In the genomic region with DNA sequence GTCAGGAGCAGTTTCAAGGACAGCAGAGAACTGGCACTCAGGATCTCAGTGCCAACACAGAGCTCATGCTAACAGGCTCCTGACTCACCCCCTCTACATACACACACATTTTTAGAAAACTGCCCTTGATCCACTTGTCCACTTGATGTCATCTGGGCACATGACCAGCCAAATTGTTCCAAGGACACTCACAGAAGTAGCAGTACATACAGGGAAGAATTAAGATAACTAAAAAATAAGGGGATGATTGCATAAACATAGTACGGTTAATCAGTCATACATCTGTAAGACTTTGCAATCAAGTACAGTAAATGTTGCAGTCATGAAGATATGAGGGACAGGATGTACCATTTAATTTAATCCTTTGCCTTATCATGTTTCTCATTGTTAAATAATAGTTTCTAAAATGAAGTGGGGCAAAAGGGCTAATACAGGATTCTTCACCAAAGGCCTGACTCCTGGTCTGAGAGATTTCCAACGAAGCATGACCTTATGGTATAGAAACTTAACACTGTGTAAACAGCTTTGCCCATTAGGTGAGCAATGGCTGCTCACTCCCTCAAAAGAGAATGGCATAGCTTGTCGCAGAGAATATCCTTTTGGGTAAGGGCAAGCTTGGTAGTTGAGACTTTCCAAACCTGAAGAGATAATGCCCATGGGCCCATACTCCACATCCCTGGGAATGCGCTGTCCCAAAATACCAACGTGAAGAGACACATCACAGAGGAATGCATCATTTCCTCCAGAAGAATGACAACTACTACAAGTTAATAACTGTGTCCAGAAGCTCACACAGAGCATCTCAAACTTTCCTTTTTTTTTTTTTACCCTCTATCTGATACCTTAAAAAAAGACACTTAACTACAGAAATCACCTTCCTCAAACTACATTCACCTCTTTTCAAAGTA, we compare ENCODE assay signal across 13 cellular contexts.
A peak's percentile ranks its signal among the peaks of the same experiment; 100 is the strongest.
DNase-seq lines count a peak whose midpoint lies in the region; ATAC-seq, FAIRE-seq and TF ChIP-seq lines count a peak whose summit lies in the region.
"Had no signal": no experiment of that assay in that cellular context is flagged by ENCODE, and none has a peak within 500 bp of the region (broad histone marks: within the 10 kb centered on the region; RNA-seq: fewer than 3 reads in every experiment).

No MANE protein-coding gene starts in this region.

- H3K4me3 ChIP-seq in astrocyte (ENCODE audit: insufficient read depth, low read depth, low read length) (no peak overlapping the region), right atrium auricular region (no peak overlapping the region), upper lobe of right lung (no peak overlapping the region), smooth muscle cell (no peak overlapping the region)
- H3K4me3 ChIP-seq: BLaER1 treated with 17β-estradiol and CSF1 and Interleukin-3, amounts not matched to agents 10 nM and 100 nM had no signal

- H3K36me3 ChIP-seq in astrocyte (ENCODE audit: insufficient read depth, low read length) (peaks cover 2% of the 10 kb centered on the region), right atrium auricular region (no peaks in the 10 kb centered on the region), upper lobe of right lung (no peaks in the 10 kb centered on the region), smooth muscle cell (ENCODE audit: low read depth) (no peaks in the 10 kb centered on the region)

- no peak overlapping the region for H3K27ac Mint-ChIP-seq in astrocyte (ENCODE audit: unreplicated experiment)
- H3K27ac Mint-ChIP-seq in activated T-helper 2 cell treated with anti-CD3 and anti-CD28 coated beads, Interferon-gamma antibody, Interleukin-2, Interleukin-4, amounts not matched to agents 10 μg/mL and 5 μg/mL and 100 μg/mL, durations not matched to agents 14 hours and 24 hours and 36 hours: no peak overlapping the region
- H3K27ac Mint-ChIP-seq: T-helper 1 cell treated with Interleukin-12 subunit alpha and Interleukin-12 subunit beta and Interleukin-4 antibody, amounts not matched to agents 30 μg/mL and 1 μg/mL, for 36 hours had no signal

- peaks cover 4% of the 10 kb centered on the region for H3K4me1 Mint-ChIP-seq in astrocyte (ENCODE audit: low read depth, unreplicated experiment)
- peaks cover 1% of the 10 kb centered on the region for H3K4me1 Mint-ChIP-seq in activated T-helper 2 cell treated with anti-CD3 and anti-CD28 coated beads, Interferon-gamma antibody, Interleukin-2, Interleukin-4, amounts not matched to agents 10 μg/mL and 5 μg/mL and 100 μg/mL, durations not matched to agents 14 hours and 24 hours and 36 hours (ENCODE audit: low read depth)

- no peaks in the 10 kb centered on the region for H3K79me2 ChIP-seq in astrocyte (ENCODE audit: insufficient read depth, low read length)
- H3K79me2 ChIP-seq in smooth muscle cell (ENCODE audit: low read depth): no peaks in the 10 kb centered on the region

- DNase-seq in Right ventricle myocardium inferior (ENCODE audit: missing footprints): no peak
- DNase-seq in cardiac septum (ENCODE audit: low spot score): no peak
- peak; percentile 22 for DNase-seq in astrocyte (ENCODE audit: low read depth)
- DNase-seq in right atrium auricular region (ENCODE audit: low spot score): peak; percentile 63
- no peak for DNase-seq in upper lobe of right lung
- DNase-seq in smooth muscle cell (lab: John Stamatoyannopoulos, UW; ENCODE audit: unreplicated experiment): no peak
- DNase-seq in OCI-M1 (lab: John Stamatoyannopoulos, UW): no peak
- DNase-seq in activated T-helper 2 cell treated with anti-CD3 and anti-CD28 coated beads, Interferon-gamma antibody, Interleukin-2, Interleukin-4, amounts not matched to agents 10 μg/mL and 5 μg/mL and 100 μg/mL, durations not matched to agents 14 hours and 24 hours and 36 hours (ENCODE audit: low spot score): no peak
- DNase-seq: NCI-H2171; stimulated activated CD4-positive, alpha-beta T cell treated with anti-CD3 and anti-CD28 coated beads, Interleukin-15, amount 100 ng/mL, for 24 hours; stimulated activated naive CD8-positive, alpha-beta T cell treated with anti-CD3 and anti-CD28 coated beads, Interleukin-15, Interleukin-2, amounts not matched to agents 100 U/mL and 50 U/mL, for 24 hours had no signal

- H3K36me3 Mint-ChIP-seq in astrocyte (ENCODE audit: low read depth, unreplicated experiment): peaks cover 3% of the 10 kb centered on the region
- H3K36me3 Mint-ChIP-seq in activated T-helper 2 cell treated with anti-CD3 and anti-CD28 coated beads, Interferon-gamma antibody, Interleukin-2, Interleukin-4, amounts not matched to agents 10 μg/mL and 5 μg/mL and 100 μg/mL, durations not matched to agents 14 hours and 24 hours and 36 hours (ENCODE audit: low read depth): peaks cover 14% of the 10 kb centered on the region

- H3K9me3 Mint-ChIP-seq in astrocyte (ENCODE audit: unreplicated experiment): no peaks in the 10 kb centered on the region
- no peaks in the 10 kb centered on the region for H3K9me3 Mint-ChIP-seq in activated T-helper 2 cell treated with anti-CD3 and anti-CD28 coated beads, Interferon-gamma antibody, Interleukin-2, Interleukin-4, amounts not matched to agents 10 μg/mL and 5 μg/mL and 100 μg/mL, durations not matched to agents 14 hours and 24 hours and 36 hours
- H3K9me3 Mint-ChIP-seq: T-helper 1 cell treated with Interleukin-12 subunit alpha and Interleukin-12 subunit beta and Interleukin-4 antibody, amounts not matched to agents 30 μg/mL and 1 μg/mL, for 36 hours had no signal

- H3F3A ChIP-seq in smooth muscle cell (ENCODE audit: low read depth): peaks cover 4% of the 10 kb centered on the region

- H3K27me3 Mint-ChIP-seq in astrocyte (ENCODE audit: low read depth, unreplicated experiment): no peaks in the 10 kb centered on the region
- H3K27me3 Mint-ChIP-seq in activated T-helper 2 cell treated with anti-CD3 and anti-CD28 coated beads, Interferon-gamma antibody, Interleukin-2, Interleukin-4, amounts not matched to agents 10 μg/mL and 5 μg/mL and 100 μg/mL, durations not matched to agents 14 hours and 24 hours and 36 hours (ENCODE audit: low read depth): no peaks in the 10 kb centered on the region

- H4K20me1 ChIP-seq in astrocyte (ENCODE audit: insufficient read depth, low read length): no peaks in the 10 kb centered on the region
- H4K20me1 ChIP-seq in smooth muscle cell (ENCODE audit: low read depth): peaks cover 19% of the 10 kb centered on the region

- no peak overlapping the region for H3K27ac ChIP-seq in astrocyte (ENCODE audit: low read depth, low read length)
- peak overlapping the region; percentile 79 to 95 for H3K27ac ChIP-seq in right atrium auricular region
- peak overlapping the region; percentile 42 for H3K27ac ChIP-seq in upper lobe of right lung
- H3K27ac ChIP-seq in smooth muscle cell (ENCODE audit: low read depth): no peak overlapping the region
- H3K27ac ChIP-seq: BLaER1 treated with 17β-estradiol and CSF1 and Interleukin-3, amounts not matched to agents 10 nM and 100 nM had no signal

- H3K27me3 ChIP-seq in astrocyte (ENCODE audit: insufficient read depth, low read length) (no peaks in the 10 kb centered on the region), right atrium auricular region (no peaks in the 10 kb centered on the region), upper lobe of right lung (no peaks in the 10 kb centered on the region), smooth muscle cell (ENCODE audit: low read depth) (no peaks in the 10 kb centered on the region)
- H3K27me3 ChIP-seq: BLaER1 treated with 17β-estradiol and CSF1 and Interleukin-3, amounts not matched to agents 10 nM and 100 nM had no signal

- 73% methylated on average over 5 of the region's 5 CpGs for WGBS in smooth muscle cell (ENCODE audit: low lambda C conversion rate)

- ATAC-seq in Right ventricle myocardium inferior: peak; percentile 83
- ATAC-seq in upper lobe of right lung: peak; percentile 89
- ATAC-seq: stimulated activated naive CD8-positive, alpha-beta T cell treated with anti-CD3 and anti-CD28 coated beads, Interleukin-15, Interleukin-2, amounts not matched to agents 100 U/mL and 50 U/mL, for 24 hours had no signal

- H3K4me2 ChIP-seq in astrocyte (ENCODE audit: low read length) (peak overlapping the region; percentile 5), smooth muscle cell (no peak overlapping the region)
- H3K4me2 ChIP-seq: BLaER1 treated with 17β-estradiol and CSF1 and Interleukin-3, amounts not matched to agents 10 nM and 100 nM had no signal

- intact Hi-C loops in Right ventricle myocardium inferior (cut with DNase I) (loop anchor here (1.0 kb wide), 1 partner anchor 23 kb away; no protein-coding TSS in a partner anchor), cardiac septum (cut with DNase I) (no loop called here), upper lobe of right lung (cut with DNase I) (no loop called here)
- intact Hi-C loops in activated T-helper 2 cell treated with anti-CD3 and anti-CD28 coated beads, Interferon-gamma antibody, Interleukin-2, Interleukin-4, amounts not matched to agents 10 μg/mL and 5 μg/mL and 100 μg/mL, durations not matched to agents 14 hours and 24 hours and 36 hours (cut with micrococcal nuclease): no loop called here

- TF ChIP-seq CTCF in astrocyte (IDR thresholded peaks at IDR 0.05; ENCODE audit: insufficient read depth, low read depth, low read length) (no peak), right atrium auricular region (IDR thresholded peaks at IDR 0.05) (no peak), upper lobe of right lung (IDR thresholded peaks at IDR 0.05) (no peak), smooth muscle cell (IDR thresholded peaks at IDR 0.05; ENCODE audit: borderline replicate concordance, insufficient read depth, poor library complexity, severe bottlenecking) (no peak)

- FAIRE-seq in astrocyte (lab: Jason Lieb, UNC): peak; percentile 77

- no peak overlapping the region for H3K9ac ChIP-seq in astrocyte (ENCODE audit: low read length)
- no peak overlapping the region for H3K9ac ChIP-seq in smooth muscle cell (ENCODE audit: low read depth)
- H3K9ac ChIP-seq: BLaER1 treated with 17β-estradiol and CSF1 and Interleukin-3, amounts not matched to agents 10 nM and 100 nM had no signal

- peaks cover 7% of the 10 kb centered on the region for H3K4me1 ChIP-seq in astrocyte (ENCODE audit: insufficient read depth, low read length)
- H3K4me1 ChIP-seq in right atrium auricular region: peaks cover 0 to 37% of the 10 kb centered on the region in 2 donors
- H3K4me1 ChIP-seq in upper lobe of right lung: peaks cover 8% of the 10 kb centered on the region
- H3K4me1 ChIP-seq in smooth muscle cell (ENCODE audit: low read depth): peaks cover 12% of the 10 kb centered on the region
- H3K4me1 ChIP-seq: BLaER1 treated with 17β-estradiol and CSF1 and Interleukin-3, amounts not matched to agents 10 nM and 100 nM had no signal

- H2AFZ ChIP-seq in astrocyte (ENCODE audit: low read depth, low read length) (no peak overlapping the region), smooth muscle cell (ENCODE audit: low read depth) (no peak overlapping the region)

- no peak overlapping the region for H3K4me3 Mint-ChIP-seq in astrocyte (ENCODE audit: unreplicated experiment)
- no peak overlapping the region for H3K4me3 Mint-ChIP-seq in activated T-helper 2 cell treated with anti-CD3 and anti-CD28 coated beads, Interferon-gamma antibody, Interleukin-2, Interleukin-4, amounts not matched to agents 10 μg/mL and 5 μg/mL and 100 μg/mL, durations not matched to agents 14 hours and 24 hours and 36 hours (ENCODE audit: low read depth)
- H3K4me3 Mint-ChIP-seq: T-helper 1 cell treated with Interleukin-12 subunit alpha and Interleukin-12 subunit beta and Interleukin-4 antibody, amounts not matched to agents 30 μg/mL and 1 μg/mL, for 36 hours had no signal

- H3K9me3 ChIP-seq in astrocyte (ENCODE audit: insufficient read depth, low read depth, low read length) (no peaks in the 10 kb centered on the region), right atrium auricular region (no peaks in the 10 kb centered on the region), upper lobe of right lung (no peaks in the 10 kb centered on the region), smooth muscle cell (replicated peaks; ENCODE audit: low read depth) (no peaks in the 10 kb centered on the region)
- H3K9me3 ChIP-seq: BLaER1 treated with 17β-estradiol and CSF1 and Interleukin-3, amounts not matched to agents 10 nM and 100 nM had no signal

Comparison
In these comparisons a context has a peak if more than half of its experiments do, and no peak if none do; other contexts are left out.
1. DNase-seq: peak in astrocyte (single experiment) and right atrium auricular region (single experiment); none in Right ventricle myocardium inferior (single experiment), cardiac septum (single experiment), upper lobe of right lung (single experiment), smooth muscle cell (single experiment), OCI-M1 (single experiment) and activated T-helper 2 cell treated with anti-CD3 and anti-CD28 coated beads, Interferon-gamma antibody, Interleukin-2, Interleukin-4, amounts not matched to agents 10 μg/mL and 5 μg/mL and 100 μg/mL, durations not matched to agents 14 hours and 24 hours and 36 hours (single experiment).
2. H3K27ac ChIP-seq: peak in right atrium auricular region (2 of 2) and upper lobe of right lung (single experiment); none in astrocyte (single experiment) and smooth muscle cell (single experiment).